8 cellular contexts compared by ENCODE assay signal in genomic region chr17:59839646-59840328, GRCh38.
DNase-seq lines count a peak whose midpoint lies in the region; ATAC-seq and TF ChIP-seq lines count a peak whose summit lies in the region.

No MANE protein-coding gene starts in this region.

- H4K20me1 ChIP-seq in BLaER1 treated with 17β-estradiol and CSF1 and Interleukin-3, amounts not matched to agents 10 nM and 100 nM = peaks cover 0 to 51% (median 18%) of the 10 kb centered on the region in 11 experiments; a peak in 11 of 22 replicates
- no peaks in the 10 kb centered on the region for H4K20me1 ChIP-seq in KMS-11 (ENCODE audit: insufficient read depth)

- TF ChIP-seq CTCF in KMS-11 (conservative IDR thresholded peaks at IDR 0.05; ENCODE audit: low read depth, low read length) = no peak

- ATAC-seq in GM18498 (IDR thresholded peaks at IDR 0.05; ENCODE audit: unreplicated experiment) (no peak), HG02870 (IDR thresholded peaks at IDR 0.05; ENCODE audit: unreplicated experiment) (no peak), GM21515 (IDR thresholded peaks at IDR 0.05; ENCODE audit: unreplicated experiment) (no peak)

- peaks cover 0 to 3% (median 0%) of the 10 kb centered on the region in 11 experiments; a peak in 3 of 22 replicates for H3K9me3 ChIP-seq in BLaER1 treated with 17β-estradiol and CSF1 and Interleukin-3, amounts not matched to agents 10 nM and 100 nM (replicated peaks in 1 of 11)
- H3K9me3 ChIP-seq in mucosa of rectum (ENCODE audit: control insufficient read depth in 2 of 2, low read length in 2 of 2) = no peaks in the 10 kb centered on the region

- peaks cover 34% of the 10 kb centered on the region for H3K79me2 ChIP-seq in KMS-11 (ENCODE audit: insufficient read depth, low read depth)

- H2AFZ ChIP-seq in KMS-11 (ENCODE audit: low read depth) = no peak overlapping the region

- DNase-seq in caudate nucleus (lab: John Stamatoyannopoulos, UW) (no peak), NOMO-1 treated with dmso at 0.1 percent for 144 hours (lab: John Stamatoyannopoulos, UW; ENCODE audit: unreplicated experiment) (no peak)

- peak overlapping the region; percentile 69 to 94 (median 87) for H3K4me2 ChIP-seq in BLaER1 treated with 17β-estradiol and CSF1 and Interleukin-3, amounts not matched to agents 10 nM and 100 nM
- peak overlapping the region; percentile 62 for H3K4me2 ChIP-seq in KMS-11

- peaks cover 32 to 49% (median 37%) of the 10 kb centered on the region in 10 experiments for H3K4me1 ChIP-seq in BLaER1 treated with 17β-estradiol and CSF1 and Interleukin-3, amounts not matched to agents 10 nM and 100 nM
- H3K4me1 ChIP-seq in KMS-11 (ENCODE audit: low read depth, poor library complexity, severe bottlenecking) = peaks cover 99% of the 10 kb centered on the region
- peaks cover 13 to 26% of the 10 kb centered on the region in 2 donors for H3K4me1 ChIP-seq in mucosa of rectum (ENCODE audit: control insufficient read depth in 2 of 2, insufficient read depth in 2 of 2, low read length in 2 of 2)

- H3K27me3 ChIP-seq in BLaER1 treated with 17β-estradiol and CSF1 and Interleukin-3, amounts not matched to agents 10 nM and 100 nM = no peaks in the 10 kb centered on the region
- H3K27me3 ChIP-seq in KMS-11 (ENCODE audit: insufficient read depth, low read depth) (no peaks in the 10 kb centered on the region), mucosa of rectum (ENCODE audit: control insufficient read depth in 2 of 2, insufficient read depth in 2 of 2, low read length in 2 of 2) (no peaks in the 10 kb centered on the region)

- H3K9ac ChIP-seq in BLaER1 treated with 17β-estradiol and CSF1 and Interleukin-3, amounts not matched to agents 10 nM and 100 nM = peak overlapping the region; percentile 85 to 100 (median 92)
- H3K9ac ChIP-seq in KMS-11 = peak overlapping the region; percentile 92; the same call in 1 of the 2 replicates
- peak overlapping the region; percentile 99 to 100 for H3K9ac ChIP-seq in mucosa of rectum (ENCODE audit: low read depth in 1 of 2, low read length in 2 of 2)

- H3K27ac ChIP-seq in BLaER1 treated with 17β-estradiol and CSF1 and Interleukin-3, amounts not matched to agents 10 nM and 100 nM = peak overlapping the region; percentile 88 to 100 (median 93)
- H3K27ac ChIP-seq in KMS-11 (peak overlapping the region; percentile 94), caudate nucleus (ENCODE audit: low read depth, low read length) (peak overlapping the region; percentile 14), mucosa of rectum (ENCODE audit: low read depth in 2 of 2, low read length in 2 of 2) (peak overlapping the region; percentile 100)

- H3K4me3 ChIP-seq in BLaER1 treated with 17β-estradiol and CSF1 and Interleukin-3, amounts not matched to agents 10 nM and 100 nM = peak overlapping the region; percentile 64 to 91 (median 76)
- H3K4me3 ChIP-seq in KMS-11 (IDR thresholded peaks at IDR 0.05; ENCODE audit: insufficient read depth, low read depth, low read length) = no peak overlapping the region
- peak overlapping the region; percentile 96 to 100 for H3K4me3 ChIP-seq in mucosa of rectum (ENCODE audit: low read length in 2 of 2)

- peaks cover 28 to 46% (median 41%) of the 10 kb centered on the region in 11 experiments for H3K36me3 ChIP-seq in BLaER1 treated with 17β-estradiol and CSF1 and Interleukin-3, amounts not matched to agents 10 nM and 100 nM
- H3K36me3 ChIP-seq in KMS-11 (ENCODE audit: insufficient read depth) = peaks cover 4% of the 10 kb centered on the region; the same call in 1 of the 2 replicates
- peaks cover 21 to 22% of the 10 kb centered on the region in 2 donors for H3K36me3 ChIP-seq in mucosa of rectum (ENCODE audit: control insufficient read depth in 2 of 2, insufficient read depth in 2 of 2, low read length in 2 of 2)

Comparison
In these comparisons a context has a peak if more than half of its experiments do, and no peak if none do; other contexts are left out.
1. H3K27ac ChIP-seq: peak in every context shown above with its lines; median percentile 100 in mucosa of rectum; 94 in KMS-11; 93 in BLaER1 treated with 17β-estradiol and CSF1 and Interleukin-3, amounts not matched to agents 10 nM and 100 nM; 14 in caudate nucleus.